Comparison of ENCODE assay signal across 8 cellular contexts in the genomic region with DNA sequence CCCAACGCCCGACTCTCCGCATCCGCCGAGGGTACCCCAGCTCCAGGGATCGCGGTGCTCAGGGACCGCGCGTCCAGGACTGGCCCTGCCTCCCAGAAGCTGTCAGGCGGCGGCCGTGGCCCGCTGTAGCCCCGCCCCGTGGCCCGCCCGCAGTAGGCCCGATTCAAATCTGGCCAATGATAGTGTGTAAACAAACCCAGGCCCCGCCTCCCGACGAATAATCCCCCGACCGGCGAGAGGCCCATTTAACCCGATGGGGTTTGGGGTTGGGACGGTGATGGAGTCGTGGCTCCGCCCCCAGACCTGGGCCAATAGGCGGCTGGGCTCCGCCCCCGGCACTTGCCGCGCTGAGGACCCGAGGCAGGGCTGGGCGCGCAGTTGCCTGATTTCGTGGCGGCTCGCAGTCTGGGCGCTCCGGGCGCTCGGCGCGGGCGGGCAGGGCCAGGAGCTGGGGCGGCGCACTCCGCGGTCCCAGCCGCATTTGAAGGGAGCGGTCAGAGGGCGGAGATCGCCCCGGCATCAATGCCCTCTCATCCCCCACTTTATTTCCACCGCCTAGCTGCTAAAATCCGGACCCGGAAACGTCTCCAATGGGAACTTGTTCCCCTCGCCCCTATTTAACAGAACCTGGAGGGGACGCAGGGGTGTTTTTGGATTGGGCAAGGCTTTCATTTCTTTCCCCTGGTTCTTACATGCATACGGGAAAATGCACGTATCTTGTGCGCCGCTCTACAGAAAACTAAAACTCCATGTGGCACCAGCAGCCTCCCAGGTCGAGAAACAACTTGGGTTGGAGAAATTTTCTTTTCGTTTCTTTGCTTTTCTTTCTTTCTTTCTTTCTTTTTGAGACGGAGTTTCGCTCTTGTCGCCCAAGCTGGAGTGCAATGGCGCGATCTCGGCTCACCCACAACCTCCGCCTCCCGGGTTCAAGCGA. TPM values are rescaled to one million over a fixed set of nuclear protein-coding genes. Genes with fewer than 3 reads are reported as not detected.
DNase-seq lines count a peak whose midpoint lies in the region; ATAC-seq, FAIRE-seq and TF ChIP-seq lines count a peak whose summit lies in the region.

No MANE protein-coding gene starts in this region.

- H3K4me1 ChIP-seq in adrenal gland (replicated peaks in 1 of 2) (peaks cover 10 to 17% of the 10 kb centered on the region in 2 donors), heart left ventricle (peaks cover 0 to 35% (median 18%) of the 10 kb centered on the region in 12 donors)

- H3K9me3 ChIP-seq in adrenal gland (replicated peaks in 1 of 3) (no peaks in the 10 kb centered on the region), heart left ventricle (no peaks in the 10 kb centered on the region)

- H3K4me3 Mint-ChIP-seq in type B pancreatic cell: peak overlapping the region; percentile 90

- peaks cover 17% of the 10 kb centered on the region for H3K4me1 Mint-ChIP-seq in type B pancreatic cell (ENCODE audit: unreplicated experiment)

- peak overlapping the region in 2 of 4 donors; percentile 26 to 59 for H3K4me3 ChIP-seq in adrenal gland
- peak overlapping the region; percentile 20 to 76 (median 67) for H3K4me3 ChIP-seq in heart left ventricle

- TF ChIP-seq CTCF in adrenal gland (IDR thresholded peaks at IDR 0.05) (no peak), heart left ventricle (IDR thresholded peaks at IDR 0.05) (peak in 3 of 12 donors; percentile 4 to 6 (median 6)), type B pancreatic cell (conservative IDR thresholded peaks at IDR 0.05) (no peak)

- peak overlapping the region in 4 of 5 donors; percentile 51 to 90 (median 72) for H3K27ac ChIP-seq in adrenal gland
- H3K27ac ChIP-seq in heart left ventricle: peak overlapping the region; percentile 41 to 95 (median 85)

- intact Hi-C loops in adrenal gland (cut with DNase I): loop anchor here in 1 of 2 donors (10.0 kb wide), 1 partner anchor 94 kb away; no protein-coding TSS in a partner anchor
- intact Hi-C loops in heart left ventricle (cut with DNase I): loop anchor here in 7 of 10 donors (1.0 to 10.0 kb wide), 8 partner anchors 8 to 326 kb away; partner anchors contain the start of genes NAPA (in 4 of the 7) and INAFM1 (in 1 of the 7)

- H3K27me3 Mint-ChIP-seq in type B pancreatic cell: peaks cover 6% of the 10 kb centered on the region

- 3 to 18% (median 4%) methylated on average over 16 to 77 of the region's 77 CpGs for WGBS in adrenal gland, 4 donors
- 3 to 9% (median 5%) methylated on average over 46 to 77 of the region's 77 CpGs for WGBS in heart left ventricle, 4 donors

- H3K9me3 Mint-ChIP-seq in type B pancreatic cell: no peaks in the 10 kb centered on the region

- no peaks in the 10 kb centered on the region for H3K36me3 ChIP-seq in adrenal gland (replicated peaks in 1 of 2)
- no peaks in the 10 kb centered on the region for H3K36me3 ChIP-seq in heart left ventricle

- no peaks in the 10 kb centered on the region for H3K36me3 Mint-ChIP-seq in type B pancreatic cell

- peak; percentile 91 for TF ChIP-seq POLR2A in GM12892 (IDR thresholded peaks at IDR 0.05; ENCODE audit: low read depth, low read length)
- TF ChIP-seq POLR2A in adrenal gland (IDR thresholded peaks at IDR 0.05): peak; percentile 87 to 98
- TF ChIP-seq POLR2A in heart left ventricle (IDR thresholded peaks at IDR 0.05): peak; percentile 24 to 93

- peak overlapping the region; percentile 95 for H3K27ac Mint-ChIP-seq in type B pancreatic cell

- peak; percentile 94 for FAIRE-seq in GM12892 (lab: Jason Lieb, UNC)

- peak; percentile 99 for DNase-seq in GM12892 (ENCODE audit: insufficient read length)
- peak; percentile 100 for DNase-seq in NCI-H1436 (lab: John Stamatoyannopoulos, UW)
- DNase-seq in SW480 (ENCODE audit: low spot score): peak; percentile 99
- peak; percentile 99 to 100 (median 100) for DNase-seq in adrenal gland
- DNase-seq in heart left ventricle: peak; percentile 100
- peak; percentile 99 for DNase-seq in pons (ENCODE audit: low spot score)
- DNase-seq in type B pancreatic cell (ENCODE audit: extremely low spot score, unreplicated experiment): peak; percentile 98

- peak; percentile 93 for ATAC-seq in HG02840 (IDR thresholded peaks at IDR 0.05; ENCODE audit: low FRiP score, unreplicated experiment)
- ATAC-seq in heart left ventricle: peak; percentile 98 to 99 (median 99)

- H3K27me3 ChIP-seq in adrenal gland (no peaks in the 10 kb centered on the region), heart left ventricle (no peaks in the 10 kb centered on the region)

RNA-seq across cellular contexts. Expression of gene BICRA, which starts 8.4 kb away (rescaled TPM):
- polyA plus RNA-seq in GM12892 (2012; ENCODE audit: missing spikeins): 3.3 TPM
- total RNA-seq in adrenal gland (10 to 100 TPM in 4 of 8 donors, 1 to 10 TPM in 4; 5.3 to 16.8 (median 9.0) TPM), heart left ventricle (10 to 100 TPM in 3 of 9 donors, 1 to 10 TPM in 6; 5.3 to 14.5 (median 8.7) TPM), type B pancreatic cell (ENCODE audit: low replicate concordance) (22.9 and 23.5 TPM in 2 replicates)
- polyA plus RNA-seq in adrenal gland (10 to 100 TPM in 2 of 3 donors, 1 to 10 TPM in 1; 4.3 to 24.6 (median 14.5) TPM), heart left ventricle (1 to 10 TPM; 7.2 to 7.6 TPM)

RNA-seq across cellular contexts. Expression of gene ZNF541, which starts 27.6 kb away (rescaled TPM):
- 0.15 TPM for polyA plus RNA-seq in GM12892 (2012; ENCODE audit: missing spikeins)
- total RNA-seq in adrenal gland: 10 to 100 TPM in 2 of 8 donors, 1 to 10 TPM in 4, under 1 TPM in 2; 0.18 to 14.0 (median 3.8) TPM
- 10 to 100 TPM in 2 of 3 donors, under 1 TPM in 1; 0.18 to 14.5 (median 11.6) TPM for polyA plus RNA-seq in adrenal gland
- total RNA-seq in heart left ventricle: 1 to 10 TPM in 6 of 9 donors, under 1 TPM in 3; 0.63 to 3.8 (median 1.1) TPM
- 1 to 10 TPM in 1 of 2 donors, under 1 TPM in 1; 0.15 to 1.1 TPM for polyA plus RNA-seq in heart left ventricle
- total RNA-seq in type B pancreatic cell (ENCODE audit: low replicate concordance): not detected in 2 replicates
